ENCODE assay signal across 9 cellular contexts in the genomic region with DNA sequence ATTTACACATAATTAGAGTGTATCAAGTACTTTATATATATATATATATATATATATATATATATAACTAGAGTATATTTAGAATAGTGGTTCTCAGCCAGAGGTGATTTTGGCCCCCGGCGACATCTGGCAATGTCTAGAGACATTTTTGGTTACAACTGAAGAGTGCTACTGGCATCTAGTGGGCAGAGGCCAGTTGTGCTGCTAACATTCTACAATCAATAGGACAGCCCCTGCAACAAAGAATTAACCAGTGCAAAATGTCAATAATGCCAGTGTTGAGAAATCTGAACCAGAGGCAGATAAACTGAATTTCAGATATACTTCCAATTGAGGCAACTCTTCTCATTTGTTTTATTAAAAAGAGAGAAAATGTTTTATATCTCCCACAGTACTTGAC. TPM values are rescaled to one million over a fixed set of nuclear protein-coding genes. Genes with fewer than 3 reads are reported as not detected.
A peak's percentile ranks its signal among the peaks of the same experiment; 100 is the strongest.
DNase-seq lines count a peak whose midpoint lies in the region; ATAC-seq, FAIRE-seq and TF ChIP-seq lines count a peak whose summit lies in the region.
"Had no signal": no experiment of that assay in that cellular context is flagged by ENCODE, and none has a peak within 500 bp of the region (broad histone marks: within the 10 kb centered on the region; RNA-seq: fewer than 3 reads in every experiment).

No MANE protein-coding gene starts in this region.

- H3K36me3 ChIP-seq in endothelial cell of umbilical vein (ENCODE audit: control insufficient read depth in 2 of 2, extremely low read depth in 1 of 2, insufficient read depth in 2 of 2, low read length in 2 of 2) (peaks cover 7 to 10% of the 10 kb centered on the region in 2 experiments), osteoblast (ENCODE audit: insufficient read depth, low read length) (peaks cover 30% of the 10 kb centered on the region)

- H3K9me3 ChIP-seq in endothelial cell of umbilical vein (replicated peaks; ENCODE audit: control insufficient read depth, insufficient read depth, low read length) (no peaks in the 10 kb centered on the region), osteoblast (ENCODE audit: low read depth, low read length) (no peaks in the 10 kb centered on the region)

- H3K9ac ChIP-seq in endothelial cell of umbilical vein (replicated peaks; ENCODE audit: extremely low read depth, insufficient read depth, low read length): no peak overlapping the region

- H2AFZ ChIP-seq in endothelial cell of umbilical vein (ENCODE audit: low read depth, low read length): no peak overlapping the region
- no peak overlapping the region for H2AFZ ChIP-seq in osteoblast (ENCODE audit: low read length)

- H3K79me2 ChIP-seq in endothelial cell of umbilical vein (ENCODE audit: control insufficient read depth, insufficient read depth, low read length) (peaks cover 46% of the 10 kb centered on the region), osteoblast (ENCODE audit: insufficient read depth, low read length) (peaks cover 78% of the 10 kb centered on the region)

- H3K27me3 ChIP-seq in endothelial cell of umbilical vein (ENCODE audit: control insufficient read depth in 2 of 2, insufficient read depth in 2 of 2, low read length in 2 of 2): no peaks in the 10 kb centered on the region
- no peaks in the 10 kb centered on the region for H3K27me3 ChIP-seq in osteoblast (ENCODE audit: insufficient read depth, low read length)

- H3K27ac ChIP-seq in endothelial cell of umbilical vein (ENCODE audit: insufficient read depth, low read depth, low read length): no peak overlapping the region
- no peak overlapping the region for H3K27ac ChIP-seq in osteoblast (ENCODE audit: low read depth, low read length)
- H3K27ac ChIP-seq: epithelial cell of prostate had no signal

- CTCF ChIA-PET in endothelial cell of umbilical vein (lab: Charles Lee): interaction anchor here (0.8 to 2.0 kb wide), 4 partner anchors 16 to 224 kb away, joined by 3 to 14 read pairs (median 6); no protein-coding TSS in a partner anchor

- POLR2A ChIA-PET in endothelial cell of umbilical vein (lab: Charles Lee): no interaction called here

- DNase-seq in AG08396 (ENCODE audit: low spot score) (peak; percentile 16), RPMI7951 (ENCODE audit: low read depth) (peak; percentile 7), endothelial cell of umbilical vein (ENCODE audit: low read depth, low spot score) (peak; percentile 24), osteoblast (ENCODE audit: insufficient read length, low spot score, missing footprints) (no peak), mucosa of gallbladder (ENCODE audit: low spot score) (no peak), mesenteric fat pad (ENCODE audit: low spot score) (no peak)

- no TSS peak for BruUV-seq in endothelial cell of umbilical vein (replicated peaks; lab: Mats Ljungman, UMichigan)

- no peaks in the 10 kb centered on the region for H3K4me1 ChIP-seq in endothelial cell of umbilical vein (ENCODE audit: control insufficient read depth, extremely low read depth, insufficient read depth, low read length)
- no peaks in the 10 kb centered on the region for H3K4me1 ChIP-seq in osteoblast (ENCODE audit: insufficient read depth, low read length)

- dilution Hi-C loops in endothelial cell of umbilical vein (cut with MboI; ENCODE audit: extremely low pct_ligation_motif_present, low sequenced_read_pairs): no loop called here

- H4K20me1 ChIP-seq in endothelial cell of umbilical vein (replicated peaks; ENCODE audit: control insufficient read depth, extremely low read depth, insufficient read depth, low read length) (no peaks in the 10 kb centered on the region), osteoblast (ENCODE audit: insufficient read depth, low read length) (peaks cover 12% of the 10 kb centered on the region)

- intact Hi-C loops in endothelial cell of umbilical vein (cut with micrococcal nuclease): loop anchor here (1.0 to 5.0 kb wide), 2 partner anchors 215 to 257 kb away; a partner anchor contains a TSS

- ATAC-seq in HG02938 (IDR thresholded peaks at IDR 0.05; ENCODE audit: unreplicated experiment): peak; percentile 74

- no peak for TF ChIP-seq POLR2A in endothelial cell of umbilical vein (IDR thresholded peaks at IDR 0.05; ENCODE audit: low read depth, low read length)

- TF ChIP-seq CTCF in GM12873 (IDR thresholded peaks at IDR 0.05; ENCODE audit: insufficient read depth, low read depth, low read length, missing control alignments): peak; percentile 60
- peak; percentile 17 to 26 for TF ChIP-seq CTCF in endothelial cell of umbilical vein (IDR thresholded peaks at IDR 0.05; ENCODE audit: extremely low read depth in 1 of 2, insufficient read depth in 1 of 2, low read depth in 1 of 2, low read length in 2 of 2)
- peak; percentile 59 for TF ChIP-seq CTCF in osteoblast (IDR thresholded peaks at IDR 0.05; ENCODE audit: extremely low read depth, low read depth, low read length)

- H3K9me1 ChIP-seq in endothelial cell of umbilical vein (replicated peaks; ENCODE audit: control insufficient read depth, extremely low read depth, insufficient read depth, low read length): no peaks in the 10 kb centered on the region

- H3K4me2 ChIP-seq in endothelial cell of umbilical vein (ENCODE audit: insufficient read depth, low read length): no peak overlapping the region
- H3K4me2 ChIP-seq in osteoblast (ENCODE audit: insufficient read depth, low read length): no peak overlapping the region

- peak; percentile 12 for FAIRE-seq in endothelial cell of umbilical vein (lab: Jason Lieb, UNC)

- H3K4me3 ChIP-seq in endothelial cell of umbilical vein (replicated peaks in 1 of 3; ENCODE audit: insufficient read depth in 1 of 3, low read depth in 1 of 3, low read length in 3 of 3) (no peak overlapping the region), osteoblast (ENCODE audit: insufficient read depth, low read length) (no peak overlapping the region)

TF ChIP-seq in endothelial cell of umbilical vein, 7 proteins besides CTCF, POLR2A, EP300 and RAD21:
- TF ChIP-seq JUN (IDR thresholded peaks at IDR 0.05; ENCODE audit: borderline replicate concordance, insufficient read depth, insufficient read length, low read depth) (no peak), MYC (IDR thresholded peaks at IDR 0.05; ENCODE audit: low read depth, low read length) (no peak), GATA2 (IDR thresholded peaks at IDR 0.05; ENCODE audit: insufficient read depth, insufficient read length, low read depth, low read length) (no peak), EZH2 (IDR thresholded peaks at IDR 0.05; ENCODE audit: borderline replicate concordance, low read depth, low read length, severe bottlenecking) (no peak), FOS (IDR thresholded peaks at IDR 0.05; ENCODE audit: borderline replicate concordance, insufficient read depth, low read length) (no peak), POLR2AphosphoS5 (IDR thresholded peaks at IDR 0.05; ENCODE audit: insufficient read depth, low read depth, low read length) (no peak)
- TF ChIP-seq, protein P1, sequence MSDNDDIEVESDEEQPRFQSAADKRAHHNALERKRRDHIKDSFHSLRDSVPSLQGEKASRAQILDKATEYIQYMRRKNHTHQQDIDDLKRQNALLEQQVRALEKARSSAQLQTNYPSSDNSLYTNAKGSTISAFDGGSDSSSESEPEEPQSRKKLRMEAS (IDR thresholded peaks at IDR 0.05; ENCODE audit: insufficient read depth, insufficient read length): no peak

RNA-seq across cellular contexts. Expression of a gene that starts 8.9 kb away (rescaled TPM):
- 19.7 and 22.3 TPM in 2 replicates for total RNA-seq in RPMI7951 (2014; rRNA removed; shearing (Covaris generic))
- total RNA-seq in endothelial cell of umbilical vein (32.1 and 33.4 TPM in 2 replicates), osteoblast (35.8 and 37.4 TPM in 2 replicates), mucosa of gallbladder (23.3 TPM), mesenteric fat pad (24.7 TPM)
- polyA plus RNA-seq in endothelial cell of umbilical vein: 11.1 and 13.3 TPM in 2 replicates
- polyA plus RNA-seq in endothelial cell of umbilical vein (2011; cell fraction: cytosol; rRNA removed): 11.2 and 11.6 TPM in 2 replicates
- 8.5 and 8.6 TPM in 2 replicates for polyA plus RNA-seq in endothelial cell of umbilical vein (2011; cell fraction: nucleus; rRNA removed)
- 12.4 and 15.7 TPM in 2 replicates for polyA plus RNA-seq in endothelial cell of umbilical vein (2012)
- polyA minus RNA-seq in endothelial cell of umbilical vein: 54.5 and 63.9 TPM in 2 replicates
- polyA minus RNA-seq in endothelial cell of umbilical vein (2011; cell fraction: cytosol; rRNA and poly(A)+ RNA removed): 32.1 TPM
- 12.3 TPM in 2 replicates for polyA minus RNA-seq in endothelial cell of umbilical vein (2011; cell fraction: nucleus; rRNA and poly(A)+ RNA removed)

Comparison
In these comparisons a context has a peak if more than half of its experiments do, and no peak if none do; other contexts are left out.
1. DNase-seq: peak in AG08396 (single experiment), RPMI7951 (single experiment) and endothelial cell of umbilical vein (single experiment); none in osteoblast (single experiment), mucosa of gallbladder (single experiment) and mesenteric fat pad (single experiment).
2. Peak in every context shown above with its lines, with median percentiles within 50 percentile points of each other: CTCF ChIP-seq.